ENCODE assay signal across 27 cellular contexts in genomic region chr21:43942621-43943020, GRCh38.
"Had no signal": no experiment of that assay in that cellular context is flagged by ENCODE, and none has a peak within 500 bp of the region (broad histone marks: within the 10 kb centered on the region; RNA-seq: fewer than 3 reads in every experiment).

No MANE protein-coding gene starts in this region.

- H3K9me3 Mint-ChIP-seq: dendritic cell treated with granulocyte-macrophage colony-stimulating factor and Interleukin-4, amounts not matched to agents 40 ng/mL and 50 ng/mL, for 4 days; effector memory CD8-positive, alpha-beta T cell; endodermal cell had no signal

- H3K27me3 ChIP-seq: colonic mucosa, dorsolateral prefrontal cortex, esophagus muscularis mucosa, esophagus squamous epithelium, foreskin keratinocyte, gastroesophageal sphincter, heart left ventricle, heart right ventricle had no signal

- FAIRE-seq: colon, endometrium, endothelial cell of umbilical vein, frontal cortex had no signal

- H3K27ac ChIP-seq: colonic mucosa, coronary artery, dorsolateral prefrontal cortex, epithelial cell of prostate, esophagus muscularis mucosa, esophagus squamous epithelium, foreskin keratinocyte, gastroesophageal sphincter, heart left ventricle, heart right ventricle had no signal

- H3K9me3 ChIP-seq: colonic mucosa, esophagus muscularis mucosa, esophagus squamous epithelium, gastroesophageal sphincter, heart left ventricle, heart right ventricle had no signal

- H3K4me1 ChIP-seq: colonic mucosa, foreskin keratinocyte had no signal

- DNase-seq: colonic mucosa; cortex of kidney; dermis blood vessel endothelial cell; dorsolateral prefrontal cortex; effector CD4-positive, alpha-beta T cell; effector CD8-positive, alpha-beta T cell; effector memory CD4-positive, alpha-beta T cell; effector memory CD8-positive, alpha-beta T cell; endodermal cell; erythroblast; esophagus squamous epithelium; foreskin fibroblast; foreskin keratinocyte; foreskin melanocyte; head of caudate nucleus; heart left ventricle; heart right ventricle had no signal

- H3K4me3 ChIP-seq: colonic mucosa, coronary artery, dorsolateral prefrontal cortex, esophagus muscularis mucosa, esophagus squamous epithelium, gastroesophageal sphincter, heart left ventricle, heart right ventricle had no signal

- H3K27me3 Mint-ChIP-seq: dendritic cell treated with granulocyte-macrophage colony-stimulating factor and Interleukin-4, amounts not matched to agents 40 ng/mL and 50 ng/mL, for 4 days; effector memory CD8-positive, alpha-beta T cell had no signal

- H3K27ac Mint-ChIP-seq: dendritic cell treated with granulocyte-macrophage colony-stimulating factor and Interleukin-4, amounts not matched to agents 40 ng/mL and 50 ng/mL, for 4 days; endodermal cell had no signal

- H3K4me3 Mint-ChIP-seq: dendritic cell treated with granulocyte-macrophage colony-stimulating factor and Interleukin-4, amounts not matched to agents 40 ng/mL and 50 ng/mL, for 4 days; effector memory CD8-positive, alpha-beta T cell; endodermal cell had no signal

- ATAC-seq: effector memory CD8-positive, alpha-beta T cell; esophagus mucosa; foreskin keratinocyte; gastroesophageal sphincter; heart left ventricle; heart right ventricle had no signal

- H3K36me3 ChIP-seq: colonic mucosa had no signal
